In genomic region chr5:139273572-139274264, GRCh38 we compare ENCODE assay signal across 8 cellular contexts. TPM values are rescaled to one million over a fixed set of nuclear protein-coding genes. Genes with fewer than 3 reads are reported as not detected.
A peak's percentile ranks its signal among the peaks of the same experiment; 100 is the strongest.
DNase-seq lines count a peak whose midpoint lies in the region; ATAC-seq and TF ChIP-seq lines count a peak whose summit lies in the region.

No MANE protein-coding gene starts in this region.

- peak overlapping the region; percentile 82 for H3K9ac ChIP-seq in IMR-90 (ENCODE audit: low read depth, low read length)

- no peak for TF ChIP-seq RAD21 in IMR-90 (IDR thresholded peaks at IDR 0.05; ENCODE audit: low read length)

- TF ChIP-seq CTCF in IMR-90 (conservative IDR thresholded peaks at IDR 0.05; ENCODE audit: low read depth, low read length), result no peak
- TF ChIP-seq CTCF in RWPE2 (IDR thresholded peaks at IDR 0.05; ENCODE audit: poor library complexity, severe bottlenecking), result no peak
- no peak for TF ChIP-seq CTCF in foreskin fibroblast (IDR thresholded peaks at IDR 0.05; ENCODE audit: low read depth, low read length)

- peak overlapping the region; percentile 70 for H2BK120ac ChIP-seq in IMR-90 (ENCODE audit: low read depth, low read length)

- DNase-seq in EH (ENCODE audit: low read depth) (peak; percentile 87), IMR-90 (peak; percentile 80), RWPE2 (ENCODE audit: low spot score) (peak; percentile 93), foreskin fibroblast (peak; percentile 92 to 97), stromal cell of bone marrow (ENCODE audit: low read depth) (peak; percentile 71)
- DNase-seq in activated effector memory CD4-positive, alpha-beta T cell treated with anti-CD3 and anti-CD28 coated beads, Interleukin-2, amount 50 U/mL, for 16 hours, result peak; percentile 95

- dilution Hi-C loops in IMR-90 (cut with HindIII; ENCODE audit: low sequenced_read_pairs, unreplicated experiment), result no loop called here

- H3K27ac ChIP-seq in IMR-90 (ENCODE audit: insufficient read depth, low read length) (peak overlapping the region; percentile 68), RWPE2 (ENCODE audit: poor library complexity, severe bottlenecking) (peak overlapping the region; percentile 69)

- H3K14ac ChIP-seq in IMR-90 (replicated peaks; ENCODE audit: low read depth, low read length), result peak overlapping the region; percentile 95

- H3K18ac ChIP-seq in IMR-90 (ENCODE audit: low read depth, low read length), result peak overlapping the region; percentile 6

- peak overlapping the region; percentile 93 for H3K23ac ChIP-seq in IMR-90 (ENCODE audit: low read depth, low read length)

- H4K91ac ChIP-seq in IMR-90 (ENCODE audit: insufficient read depth, low read depth, low read length), result peak overlapping the region; percentile 93

- H4K5ac ChIP-seq in IMR-90 (ENCODE audit: low read depth, low read length), result peak overlapping the region; percentile 10

- peak overlapping the region; percentile 88 for H3K56ac ChIP-seq in IMR-90 (ENCODE audit: extremely low read depth, insufficient read depth, low read length)

- WGBS in IMR-90 (ENCODE audit: extremely low coverage in 2 of 2, insufficient read length in 1 of 2), 2 experiments, result 1% methylated on average over 15 of the region's 44 CpGs; no CpG with 5 or more reads in 1 of the 2 experiments

- H2BK20ac ChIP-seq in IMR-90 (ENCODE audit: low read depth, low read length), result peak overlapping the region; percentile 53

- in situ Hi-C loops in IMR-90 (cut with MboI; ENCODE audit: low sequenced_read_pairs), result no loop called here

- intact Hi-C loops in IMR-90 (cut with micrococcal nuclease), result no loop called here

- BruUV-seq in IMR-90 (replicated peaks; lab: Mats Ljungman, UMichigan), result no TSS peak

- POLR2A ChIA-PET in IMR-90 (lab: Charles Lee; ENCODE audit: unreplicated experiment), result interaction anchor here (0.6 to 0.7 kb wide), 3 partner anchors 20 to 677 kb away, joined by 4 to 6 read pairs (median 6); no protein-coding TSS in a partner anchor

- H3K4me3 ChIP-seq in IMR-90 (ENCODE audit: insufficient read depth, low read depth, low read length) (peak overlapping the region; percentile 53), RWPE2 (ENCODE audit: severe bottlenecking) (peak overlapping the region; percentile 65), foreskin fibroblast (ENCODE audit: low read depth in 1 of 2, low read length in 2 of 2) (peak overlapping the region; percentile 56 to 63), neuron (ENCODE audit: low read length) (peak overlapping the region; percentile 63)

- H3K9me3 ChIP-seq in IMR-90 (ENCODE audit: control insufficient read depth, insufficient read depth, low read length) (no peaks in the 10 kb centered on the region), RWPE2 (ENCODE audit: severe bottlenecking) (no peaks in the 10 kb centered on the region), neuron (ENCODE audit: low read length) (no peaks in the 10 kb centered on the region)

- H3K4me1 ChIP-seq in IMR-90 (ENCODE audit: control insufficient read depth, insufficient read depth, low read length) (peaks cover 24% of the 10 kb centered on the region), RWPE2 (ENCODE audit: insufficient read depth, poor library complexity, severe bottlenecking) (peaks cover 37% of the 10 kb centered on the region), neuron (ENCODE audit: insufficient read depth, low read length) (peaks cover 21% of the 10 kb centered on the region)

- H3K36me3 ChIP-seq in IMR-90 (ENCODE audit: control insufficient read depth, insufficient read depth, low read length), result peaks cover 12% of the 10 kb centered on the region
- peaks cover 43% of the 10 kb centered on the region for H3K36me3 ChIP-seq in RWPE2 (ENCODE audit: low read depth)
- H3K36me3 ChIP-seq in neuron (ENCODE audit: insufficient read depth, low read length), result peaks cover 4% of the 10 kb centered on the region

- H4K20me1 ChIP-seq in IMR-90 (ENCODE audit: insufficient read depth, low read length), result no peaks in the 10 kb centered on the region

- peak overlapping the region; percentile 59 for H2BK5ac ChIP-seq in IMR-90 (ENCODE audit: low read depth, low read length, poor library complexity, severe bottlenecking)

- peak overlapping the region; percentile 92 for H3K4ac ChIP-seq in IMR-90 (ENCODE audit: low read depth, low read length)

- H2BK15ac ChIP-seq in IMR-90 (ENCODE audit: low read depth, low read length), result peak overlapping the region; percentile 91; the same call in 2 of the 3 replicates

- peak; percentile 81; the same call in 1 of the 2 replicates for TF ChIP-seq POLR2A in IMR-90 (IDR thresholded peaks at IDR 0.05; ENCODE audit: low read depth, low read length)

- H3K27me3 ChIP-seq in IMR-90 (ENCODE audit: control insufficient read depth, insufficient read depth, low read length) (no peaks in the 10 kb centered on the region), RWPE2 (ENCODE audit: insufficient read depth, poor library complexity, severe bottlenecking) (no peaks in the 10 kb centered on the region), neuron (ENCODE audit: insufficient read depth, low read length) (no peaks in the 10 kb centered on the region)

- peak overlapping the region; percentile 89 for H3K4me2 ChIP-seq in IMR-90 (ENCODE audit: low read depth, low read length)

- peak overlapping the region; percentile 84 to 95 for H4K8ac ChIP-seq in IMR-90 (ENCODE audit: low read depth in 2 of 2, low read length in 2 of 2)

- CTCF ChIA-PET in IMR-90 (lab: Yijun Ruan, JAX), result interaction anchor here (0.7 to 1.0 kb wide), 2 partner anchors 620 to 636 kb away, joined by 3 to 7 read pairs; no protein-coding TSS in a partner anchor

- H3K79me1 ChIP-seq in IMR-90 (ENCODE audit: low read depth in 1 of 2, low read length in 2 of 2), result peaks cover 20 to 63% of the 10 kb centered on the region in 2 experiments

- peak overlapping the region; percentile 98 for H2AFZ ChIP-seq in IMR-90 (replicated peaks; ENCODE audit: low read length, poor library complexity)
- peak overlapping the region; percentile 95 for H2AFZ ChIP-seq in neuron (ENCODE audit: low read depth, low read length)

- ATAC-seq in GM21529 (IDR thresholded peaks at IDR 0.05; ENCODE audit: unreplicated experiment) (peak; percentile 79), IMR-90 (ENCODE audit: low read depth) (peak; percentile 90), RWPE2 (ENCODE audit: low read depth) (peak; percentile 82)

- peak overlapping the region; percentile 87 for H2AK5ac ChIP-seq in IMR-90 (ENCODE audit: low read depth, low read length)

- peak overlapping the region; percentile 98 for H2AK9ac ChIP-seq in IMR-90 (replicated peaks; ENCODE audit: low read depth, low read length, poor library complexity)

- peaks cover 20% of the 10 kb centered on the region for H3K9me1 ChIP-seq in IMR-90 (ENCODE audit: insufficient read depth, low read length)

TF ChIP-seq in IMR-90, 13 proteins besides CTCF, POLR2A, EP300 and RAD21:
- TF ChIP-seq RFX5 (IDR thresholded peaks at IDR 0.05; ENCODE audit: low read depth, low read length) (no peak), MAFK (IDR thresholded peaks at IDR 0.05; ENCODE audit: low read depth, low read length) (no peak), NFE2L2 (IDR thresholded peaks at IDR 0.05; ENCODE audit: low read depth, low read length) (no peak), FOS (IDR thresholded peaks at IDR 0.05; ENCODE audit: low read depth, low read length) (no peak), MAZ (IDR thresholded peaks at IDR 0.05; ENCODE audit: borderline replicate concordance, low read depth, low read length) (peak; percentile 40; the same call in 1 of the 2 replicates), CEBPB (IDR thresholded peaks at IDR 0.05; ENCODE audit: low read depth, low read length) (no peak), CHD1 (IDR thresholded peaks at IDR 0.05; ENCODE audit: low read depth, low read length) (no peak), BHLHE40 (IDR thresholded peaks at IDR 0.05; ENCODE audit: low read depth, low read length) (peak; percentile 87), SMC3 (IDR thresholded peaks at IDR 0.05; ENCODE audit: low read depth, low read length) (no peak), USF2 (IDR thresholded peaks at IDR 0.05; ENCODE audit: low read depth, low read length) (peak; percentile 65), ELK1 (IDR thresholded peaks at IDR 0.05; ENCODE audit: borderline replicate concordance, low read depth, low read length) (no peak), RCOR1 (IDR thresholded peaks at IDR 0.05; ENCODE audit: insufficient replicate concordance, low read length) (no peak), MXI1 (IDR thresholded peaks at IDR 0.05; ENCODE audit: borderline replicate concordance, low read depth, low read length) (peak; percentile 94)
TF ChIP-seq in IMR-90: peak in this region for 4.

RNA-seq across cellular contexts. Expression of gene MATR3, which starts 19.8 kb away (rescaled TPM):
- total RNA-seq in IMR-90 (2012; rRNA removed), result 207 and 367 TPM in 2 replicates
- polyA plus RNA-seq in IMR-90 (2012; rRNA removed), result 60.0 and 81.4 TPM in 2 replicates
- 16.0 and 25.6 TPM in 2 replicates for polyA plus RNA-seq in IMR-90 (2012; cell fraction: cytosol; rRNA removed)
- polyA plus RNA-seq in IMR-90 (2012; cell fraction: nucleus; rRNA removed; ENCODE audit: low replicate concordance), result 18.4 and 79.4 TPM in 2 replicates

Comparison
In these comparisons a context has a peak if more than half of its experiments do, and no peak if none do; other contexts are left out.
1. Peak in every context shown above with its lines: DNase-seq, ATAC-seq, H3K4me3 ChIP-seq and H3K27ac ChIP-seq.